ENCODE assay signal across 8 cellular contexts in the genomic region with DNA sequence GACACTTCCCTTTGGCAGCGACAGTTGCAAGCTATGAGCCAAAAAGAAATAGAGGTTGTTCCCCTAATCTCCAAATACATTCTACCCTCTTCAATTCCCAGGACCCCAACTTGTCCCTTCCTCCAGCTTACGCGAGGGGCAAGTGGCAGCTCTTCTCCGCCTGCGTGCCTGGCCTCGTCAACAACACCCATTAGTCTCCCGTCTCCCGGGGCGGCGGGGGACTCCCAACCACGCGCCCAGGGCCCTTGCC. TPM values are rescaled to one million over a fixed set of nuclear protein-coding genes. Genes with fewer than 3 reads are reported as not detected.
DNase-seq lines count a peak whose midpoint lies in the region; ATAC-seq, FAIRE-seq and TF ChIP-seq lines count a peak whose summit lies in the region.

No MANE protein-coding gene starts in this region.

- H3K27me3 ChIP-seq in GM12878 (replicated peaks in 1 of 2; ENCODE audit: control insufficient read depth in 2 of 2, insufficient read depth in 2 of 2, low read length in 1 of 2) (no peaks in the 10 kb centered on the region; a peak in 1 of 4 replicates), tibial artery (no peaks in the 10 kb centered on the region)

- no peak for TF ChIP-seq POLR2A in GM12878 (IDR thresholded peaks at IDR 0.05; ENCODE audit: low read depth, low read length)
- no peak for TF ChIP-seq POLR2A in lower leg skin (IDR thresholded peaks at IDR 0.05)

- CTCF ChIA-PET in GM12878 (lab: Yijun Ruan, JAX), result interaction anchor here (0.7 to 3.5 kb wide), 10 partner anchors 11 to 911 kb away, joined by 3 to 14 read pairs (median 5); a partner anchor contains a TSS

- peak overlapping the region; percentile 24; the same call in 1 of the 2 replicates for H3K9ac ChIP-seq in GM12878 (ENCODE audit: control insufficient read depth, insufficient read depth, low read length)

- TF ChIP-seq EP300 in GM12878 (IDR thresholded peaks at IDR 0.05; ENCODE audit: borderline replicate concordance in 1 of 2, control insufficient read depth in 1 of 2, low read depth in 2 of 2, low read length in 2 of 2), result no peak

- H2AFZ ChIP-seq in GM12878 (ENCODE audit: control insufficient read depth, low read depth, low read length), result peak overlapping the region; percentile 53

- no peak for TF ChIP-seq RAD21 in GM12878 (IDR thresholded peaks at IDR 0.05; ENCODE audit: insufficient read depth, low read depth, low read length)

- DNase-seq in activated T-cell treated with anti-CD3 and anti-CD28 coated beads, Interleukin-2, amount 50 U/mL, for 4 hours, result no peak
- no peak for DNase-seq in activated T-cell treated with anti-CD3 and anti-CD28 coated beads, Interleukin-2, amount 50 U/mL, for 48 hours
- no peak for DNase-seq in GM12878 (ENCODE audit: low read depth, low spot score)
- DNase-seq in lower leg skin (ENCODE audit: low spot score in 2 of 2), result no peak
- DNase-seq in tibial artery, result no peak
- no peak for DNase-seq in NCI-H1694 treated with DMSO at 0.1 percent for 48 hours (lab: John Stamatoyannopoulos, UW)

- H3K4me3 Mint-ChIP-seq in activated T-cell treated with anti-CD3 and anti-CD28 coated beads, Interleukin-2, amount 50 U/mL, for 4 hours, result peak overlapping the region; percentile 77

- H3K36me3 ChIP-seq in GM12878 (ENCODE audit: control insufficient read depth in 2 of 2, insufficient read depth in 2 of 2, low read length in 1 of 2) (no peaks in the 10 kb centered on the region), tibial artery (no peaks in the 10 kb centered on the region)

- peak overlapping the region; percentile 48; the same call in 1 of the 2 replicates for H3K4me3 ChIP-seq in GM12878
- H3K4me3 ChIP-seq in lower leg skin (ENCODE audit: low read depth, poor library complexity, severe bottlenecking), result peak overlapping the region; percentile 63
- peak overlapping the region; percentile 71 to 80 for H3K4me3 ChIP-seq in tibial artery

- H3K4me1 Mint-ChIP-seq in activated T-cell treated with anti-CD3 and anti-CD28 coated beads, Interleukin-2, amount 50 U/mL, for 4 hours (ENCODE audit: low read depth), result peaks cover 41% of the 10 kb centered on the region

- ATAC-seq in activated T-cell treated with anti-CD3 and anti-CD28 coated beads, Interleukin-2, amount 50 U/mL, for 4 hours, result no peak
- ATAC-seq in GM12878, result no peak
- ATAC-seq in HG03342 (IDR thresholded peaks at IDR 0.05; ENCODE audit: unreplicated experiment), result no peak
- ATAC-seq in GM18520 (IDR thresholded peaks at IDR 0.05; ENCODE audit: unreplicated experiment), result no peak

- H3K4me2 ChIP-seq in GM12878 (ENCODE audit: control insufficient read depth, insufficient read depth), result peak overlapping the region; percentile 32

- under 1% methylated on average over 12 of the region's 12 CpGs for WGBS in GM12878 (ENCODE audit: insufficient coverage, insufficient replicate concordance, low lambda C conversion rate, missing lambda C conversion rate)
- WGBS in lower leg skin, 2 donors, result 1 to 5% methylated on average over 12 of the region's 12 CpGs

- H3K36me3 Mint-ChIP-seq in activated T-cell treated with anti-CD3 and anti-CD28 coated beads, Interleukin-2, amount 50 U/mL, for 4 hours (ENCODE audit: insufficient read depth), result peaks cover 1% of the 10 kb centered on the region

- no peaks in the 10 kb centered on the region for H4K20me1 ChIP-seq in GM12878 (ENCODE audit: control insufficient read depth, insufficient read depth)

- no peaks in the 10 kb centered on the region for H3K27me3 Mint-ChIP-seq in activated T-cell treated with anti-CD3 and anti-CD28 coated beads, Interleukin-2, amount 50 U/mL, for 4 hours (ENCODE audit: low read depth)

- intact Hi-C loops in GM12878 (cut with micrococcal nuclease; ENCODE audit: unreplicated experiment) (loop anchor here (2.0 to 10.0 kb wide), 7 partner anchors 57 to 973 kb away; a partner anchor contains a TSS), lower leg skin (cut with DNase I; ENCODE audit: low total_unique reads) (no loop called here), tibial artery (cut with DNase I; ENCODE audit: low total_unique reads) (no loop called here)

- peaks cover 8% of the 10 kb centered on the region for H3K4me1 ChIP-seq in GM12878 (ENCODE audit: control insufficient read depth, insufficient read depth, low read length)
- H3K4me1 ChIP-seq in tibial artery, result peaks cover 0 to 46% (median 21%) of the 10 kb centered on the region in 4 donors

- BruUV-seq in GM12878 (replicated peaks; lab: Mats Ljungman, UMichigan), result no TSS peak

- FAIRE-seq in GM12878 (lab: Jason Lieb, UNC), result no peak

- H3K79me2 ChIP-seq in GM12878 (ENCODE audit: control insufficient read depth, insufficient read depth, low read length), result peaks cover 2% of the 10 kb centered on the region

- TF ChIP-seq CTCF in GM12878 (IDR thresholded peaks at IDR 0.05 in 2 of 3, conservative IDR thresholded peaks at IDR 0.05 in 1 of 3; ENCODE audit: control insufficient read depth in 2 of 3, extremely low read depth in 1 of 3, insufficient read depth in 1 of 3, low read depth in 3 of 3, low read length in 3 of 3) (no peak), lower leg skin (IDR thresholded peaks at IDR 0.05) (no peak), tibial artery (IDR thresholded peaks at IDR 0.05) (no peak)

- H3K9me3 ChIP-seq in GM12878 (replicated peaks; ENCODE audit: control insufficient read depth, insufficient read depth, low read length) (no peaks in the 10 kb centered on the region), tibial artery (no peaks in the 10 kb centered on the region)

- H3K27ac ChIP-seq in GM12878 (ENCODE audit: control insufficient read depth, insufficient read depth) (no peak overlapping the region), tibial artery (peak overlapping the region; percentile 95 to 97)

- in situ Hi-C loops in GM12878 (cut with MboI), result no loop called here

- RAD21 ChIA-PET in GM12878 (lab: Charles Lee; ENCODE audit: unreplicated experiment), result interaction anchor here (1.2 to 2.9 kb wide), 6 partner anchors 9 to 854 kb away, joined by 3 to 9 read pairs (median 6); no protein-coding TSS in a partner anchor

- SMC1A ChIA-PET in GM12878 (lab: Charles Lee; ENCODE audit: uncharacterized antibody, unreplicated experiment), result interaction anchor here (1.5 to 2.9 kb wide), 3 partner anchors 11 to 79 kb away, joined by 4 to 11 read pairs (median 10); no protein-coding TSS in a partner anchor

- POLR2A ChIA-PET in GM12878 (lab: Charles Lee), result interaction anchor here (0.6 to 1.7 kb wide), 5 partner anchors 10 to 529 kb away, joined by 3 to 5 read pairs (median 5); no protein-coding TSS in a partner anchor

- no peaks in the 10 kb centered on the region for H3K9me3 Mint-ChIP-seq in activated T-cell treated with anti-CD3 and anti-CD28 coated beads, Interleukin-2, amount 50 U/mL, for 4 hours

TF ChIP-seq in GM12878, 131 proteins besides CTCF, POLR2A, EP300 and RAD21:
- TF ChIP-seq BCL11A (IDR thresholded peaks at IDR 0.05; ENCODE audit: low read depth, low read length) (no peak), ZZZ3 (IDR thresholded peaks at IDR 0.05; ENCODE audit: control insufficient read depth, insufficient read length, low read depth) (no peak), CBFB (IDR thresholded peaks at IDR 0.05; ENCODE audit: low read depth) (no peak), IKZF2 (IDR thresholded peaks at IDR 0.05) (no peak)
- TF ChIP-seq, protein P1, sequence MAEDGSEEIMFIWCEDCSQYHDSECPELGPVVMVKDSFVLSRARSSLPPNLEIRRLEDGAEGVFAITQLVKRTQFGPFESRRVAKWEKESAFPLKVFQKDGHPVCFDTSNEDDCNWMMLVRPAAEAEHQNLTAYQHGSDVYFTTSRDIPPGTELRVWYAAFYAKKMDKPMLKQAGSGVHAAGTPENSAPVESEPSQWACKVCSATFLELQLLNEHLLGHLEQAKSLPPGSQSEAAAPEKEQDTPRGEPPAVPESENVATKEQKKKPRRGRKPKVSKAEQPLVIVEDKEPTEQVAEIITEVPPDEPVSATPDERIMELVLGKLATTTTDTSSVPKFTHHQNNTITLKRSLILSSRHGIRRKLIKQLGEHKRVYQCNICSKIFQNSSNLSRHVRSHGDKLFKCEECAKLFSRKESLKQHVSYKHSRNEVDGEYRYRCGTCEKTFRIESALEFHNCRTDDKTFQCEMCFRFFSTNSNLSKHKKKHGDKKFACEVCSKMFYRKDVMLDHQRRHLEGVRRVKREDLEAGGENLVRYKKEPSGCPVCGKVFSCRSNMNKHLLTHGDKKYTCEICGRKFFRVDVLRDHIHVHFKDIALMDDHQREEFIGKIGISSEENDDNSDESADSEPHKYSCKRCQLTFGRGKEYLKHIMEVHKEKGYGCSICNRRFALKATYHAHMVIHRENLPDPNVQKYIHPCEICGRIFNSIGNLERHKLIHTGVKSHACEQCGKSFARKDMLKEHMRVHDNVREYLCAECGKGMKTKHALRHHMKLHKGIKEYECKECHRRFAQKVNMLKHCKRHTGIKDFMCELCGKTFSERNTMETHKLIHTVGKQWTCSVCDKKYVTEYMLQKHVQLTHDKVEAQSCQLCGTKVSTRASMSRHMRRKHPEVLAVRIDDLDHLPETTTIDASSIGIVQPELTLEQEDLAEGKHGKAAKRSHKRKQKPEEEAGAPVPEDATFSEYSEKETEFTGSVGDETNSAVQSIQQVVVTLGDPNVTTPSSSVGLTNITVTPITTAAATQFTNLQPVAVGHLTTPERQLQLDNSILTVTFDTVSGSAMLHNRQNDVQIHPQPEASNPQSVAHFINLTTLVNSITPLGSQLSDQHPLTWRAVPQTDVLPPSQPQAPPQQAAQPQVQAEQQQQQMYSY (CRISPR knock-in tag; IDR thresholded peaks at IDR 0.05), result no peak
TF ChIP-seq in GM12878: peak in this region for 0.

RNA-seq across cellular contexts. Expression of a gene that starts 0.5 kb away (rescaled TPM):
- total RNA-seq in activated T-cell treated with anti-CD3 and anti-CD28 coated beads, Interleukin-2, amount 50 U/mL, for 4 hours, result 10 to 100 TPM; 30.1 to 33.5 (median 30.7) TPM
- total RNA-seq in GM12878 (2013; cell fraction: nucleolus; rRNA removed), result 4.8 and 4.9 TPM in 2 replicates
- total RNA-seq in GM12878 (2014; rRNA removed) (23.4 and 24.5 TPM in 2 replicates), GM12878 (2014; rRNA removed; fragmentation: Illumina TruSeq; extraction: Trizol) (17.1 and 18.5 TPM in 2 replicates), GM12878 (2021) (22.4 and 27.0 TPM in 2 replicates), lower leg skin (10 to 100 TPM; 25.5 to 66.8 (median 60.3) TPM)
- 22.3 TPM for polyA plus RNA-seq in GM12878 (2011; ENCODE audit: low read depth)
- polyA plus RNA-seq in GM12878 (2011; rRNA removed) (46.4 and 49.8 TPM in 2 replicates), GM12878 (2014; fragmentation: Illumina TruSeq; extraction: Trizol) (50.0 and 73.9 TPM in 2 replicates), GM12878 (2014; fragmentation: Nextera tagmentation; extraction: Ambion mirVana) (10 to 100 TPM; 14.9 to 22.7 TPM), GM12878 (2014; rRNA removed) (24.0 and 29.9 TPM in 2 replicates), GM12878 (2016; fragmentation: Nextera tagmentation; extraction: Ambion mirVana) (10 to 100 TPM; 27.9 to 37.9 TPM)
- 31.4 and 34.4 TPM in 2 replicates for polyA plus RNA-seq in GM12878 (2011; cell fraction: cytosol; rRNA removed)
- 31.3 and 37.2 TPM in 2 replicates for polyA plus RNA-seq in GM12878 (2011; cell fraction: nucleus; rRNA removed)
- 30.8 and 34.1 TPM in 2 replicates for polyA plus RNA-seq in GM12878 (2012)
- polyA minus RNA-seq in GM12878 (2011; rRNA and poly(A)+ RNA removed), result 16.8 and 19.4 TPM in 2 replicates
- 5.1 and 11.1 TPM in 2 replicates for polyA minus RNA-seq in GM12878 (2011; cell fraction: cytosol; rRNA and poly(A)+ RNA removed)
- 10.5 and 19.1 TPM in 2 replicates for polyA minus RNA-seq in GM12878 (2011; cell fraction: nucleus; rRNA and poly(A)+ RNA removed)
